8 cellular contexts compared by ENCODE assay signal in the genomic region with DNA sequence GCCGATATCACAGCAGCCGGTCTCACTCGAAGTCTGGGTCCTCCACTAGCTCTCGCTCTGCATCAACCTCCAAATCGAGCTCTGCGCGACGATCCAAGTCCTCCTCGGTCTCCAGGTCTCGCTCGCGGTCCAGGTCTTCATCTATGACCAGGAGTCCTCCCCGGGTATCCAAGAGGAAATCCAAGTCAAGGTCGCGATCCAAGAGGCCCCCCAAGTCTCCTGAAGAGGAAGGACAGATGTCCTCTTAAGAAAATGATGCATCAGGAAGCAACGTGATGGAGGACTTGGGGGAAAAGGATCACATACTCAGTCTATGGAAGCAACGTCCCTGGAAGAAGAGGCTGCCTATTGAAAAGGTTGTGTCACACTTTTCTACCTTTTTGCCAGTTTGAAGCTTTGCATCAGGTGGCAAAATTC. TPM values are rescaled to one million over a fixed set of nuclear protein-coding genes. Genes with fewer than 3 reads are reported as not detected.
DNase-seq lines count a peak whose midpoint lies in the region; ATAC-seq and TF ChIP-seq lines count a peak whose summit lies in the region.

No MANE protein-coding gene starts in this region.

- H3K4me3 ChIP-seq in cardiac muscle cell (peak overlapping the region; percentile 70), psoas muscle (peak overlapping the region; percentile 84)

- DNase-seq in activated T-helper 1 cell treated with anti-CD3 and anti-CD28 coated beads, Interleukin-12 subunit alpha, Interleukin-12 subunit beta, Interleukin-2, Interleukin-4 antibody, amounts not matched to agents 30 ng/mL and 10 ng/mL and 1 ng/mL, durations not matched to agents 14 hours and 24 hours and 36 hours (ENCODE audit: low spot score), result peak; percentile 40
- DNase-seq in cardiac muscle cell (ENCODE audit: low read depth in 1 of 2, low spot score in 1 of 2) (no peak), psoas muscle (no peak), dermis blood vessel endothelial cell (no peak), DMS53 treated with DMSO at 0.1 percent for 48 hours (lab: John Stamatoyannopoulos, UW; ENCODE audit: unreplicated experiment) (no peak), EL (no peak)

- H3K4me1 ChIP-seq in cardiac muscle cell (ENCODE audit: low read depth), result peaks cover 13% of the 10 kb centered on the region
- peaks cover 12% of the 10 kb centered on the region for H3K4me1 ChIP-seq in psoas muscle

- H3K9me3 ChIP-seq in cardiac muscle cell (ENCODE audit: low read depth), result no peaks in the 10 kb centered on the region
- H3K9me3 ChIP-seq in psoas muscle, result no peaks in the 10 kb centered on the region

- H3K36me3 Mint-ChIP-seq in activated T-helper 1 cell treated with anti-CD3 and anti-CD28 coated beads, Interleukin-12 subunit alpha, Interleukin-12 subunit beta, Interleukin-2, Interleukin-4 antibody, amounts not matched to agents 30 ng/mL and 10 ng/mL and 1 ng/mL, durations not matched to agents 14 hours and 24 hours and 36 hours (ENCODE audit: low read depth), result peaks cover 19% of the 10 kb centered on the region

- intact Hi-C loops in activated T-helper 1 cell treated with anti-CD3 and anti-CD28 coated beads, Interleukin-12 subunit alpha, Interleukin-12 subunit beta, Interleukin-2, Interleukin-4 antibody, amounts not matched to agents 30 ng/mL and 10 ng/mL and 1 ng/mL, durations not matched to agents 14 hours and 24 hours and 36 hours (cut with micrococcal nuclease), result loop anchor here (1.0 to 10.0 kb wide), 13 partner anchors 16 to 1327 kb away; partner anchors contain the start of genes ANKRD49, C11orf54, CCDC82 and CWC15
- intact Hi-C loops in psoas muscle (cut with DNase I), result loop anchor here (1.0 to 10.0 kb wide), 8 partner anchors 83 to 697 kb away; partner anchors contain the start of genes CWC15 (in 2 of the 2), KDM4D (in 2 of the 2) and SESN3 (in 1 of the 2)

- TF ChIP-seq CTCF in C4-2B (conservative IDR thresholded peaks at IDR 0.05) (no peak), cardiac muscle cell (IDR thresholded peaks at IDR 0.05; ENCODE audit: low read depth, low read length) (no peak), psoas muscle (IDR thresholded peaks at IDR 0.05) (no peak)

- H3K27ac Mint-ChIP-seq in activated T-helper 1 cell treated with anti-CD3 and anti-CD28 coated beads, Interleukin-12 subunit alpha, Interleukin-12 subunit beta, Interleukin-2, Interleukin-4 antibody, amounts not matched to agents 30 ng/mL and 10 ng/mL and 1 ng/mL, durations not matched to agents 14 hours and 24 hours and 36 hours, result peak overlapping the region; percentile 96

- H3K27ac ChIP-seq in C4-2B (peak overlapping the region; percentile 88), cardiac muscle cell (peak overlapping the region; percentile 90), psoas muscle (peak overlapping the region; percentile 93)

- 0 to 1% (median 0%) methylated on average over 17 of the region's 17 CpGs for WGBS in psoas muscle, 3 donors

- H3K4me3 Mint-ChIP-seq in activated T-helper 1 cell treated with anti-CD3 and anti-CD28 coated beads, Interleukin-12 subunit alpha, Interleukin-12 subunit beta, Interleukin-2, Interleukin-4 antibody, amounts not matched to agents 30 ng/mL and 10 ng/mL and 1 ng/mL, durations not matched to agents 14 hours and 24 hours and 36 hours, result peak overlapping the region; percentile 95

- H3K27me3 Mint-ChIP-seq in activated T-helper 1 cell treated with anti-CD3 and anti-CD28 coated beads, Interleukin-12 subunit alpha, Interleukin-12 subunit beta, Interleukin-2, Interleukin-4 antibody, amounts not matched to agents 30 ng/mL and 10 ng/mL and 1 ng/mL, durations not matched to agents 14 hours and 24 hours and 36 hours (ENCODE audit: insufficient read depth), result peaks cover 17% of the 10 kb centered on the region

- H3K4me1 Mint-ChIP-seq in activated T-helper 1 cell treated with anti-CD3 and anti-CD28 coated beads, Interleukin-12 subunit alpha, Interleukin-12 subunit beta, Interleukin-2, Interleukin-4 antibody, amounts not matched to agents 30 ng/mL and 10 ng/mL and 1 ng/mL, durations not matched to agents 14 hours and 24 hours and 36 hours (ENCODE audit: low read depth), result peaks cover 32% of the 10 kb centered on the region

- no peaks in the 10 kb centered on the region for H3K9me3 Mint-ChIP-seq in activated T-helper 1 cell treated with anti-CD3 and anti-CD28 coated beads, Interleukin-12 subunit alpha, Interleukin-12 subunit beta, Interleukin-2, Interleukin-4 antibody, amounts not matched to agents 30 ng/mL and 10 ng/mL and 1 ng/mL, durations not matched to agents 14 hours and 24 hours and 36 hours

- ATAC-seq in HG03025 (IDR thresholded peaks at IDR 0.05; ENCODE audit: low FRiP score, unreplicated experiment) (peak; percentile 24), psoas muscle (peak in 2 of 4 donors; percentile 4 to 19)

- H3K27me3 ChIP-seq in cardiac muscle cell (no peaks in the 10 kb centered on the region), psoas muscle (ENCODE audit: insufficient read depth in 3 of 3, low read length in 2 of 3) (no peaks in the 10 kb centered on the region)

- H3K36me3 ChIP-seq in cardiac muscle cell (no peaks in the 10 kb centered on the region), psoas muscle (ENCODE audit: insufficient read depth in 1 of 2, low read depth in 1 of 2) (no peaks in the 10 kb centered on the region)

RNA-seq across cellular contexts. Expression of gene SRSF8, which starts 1.1 kb away (rescaled TPM):
- 53.1 and 58.2 TPM in 2 replicates for total RNA-seq in activated T-helper 1 cell treated with anti-CD3 and anti-CD28 coated beads, Interleukin-12 subunit alpha, Interleukin-12 subunit beta, Interleukin-2, Interleukin-4 antibody, amounts not matched to agents 30 ng/mL and 10 ng/mL and 1 ng/mL, durations not matched to agents 14 hours and 24 hours and 36 hours
- total RNA-seq in cardiac muscle cell (19.0 and 19.3 TPM in 2 replicates), psoas muscle (10 to 100 TPM; 26.6 to 35.3 (median 29.7) TPM), dermis blood vessel endothelial cell (17.9 and 27.0 TPM in 2 replicates)
- polyA plus RNA-seq in cardiac muscle cell (40.1 and 43.0 TPM in 2 replicates), psoas muscle (10 to 100 TPM; 17.7 to 24.8 (median 21.7) TPM)

RNA-seq across cellular contexts. Expression of gene KDM4F, which starts 18.6 kb away (rescaled TPM):
- total RNA-seq in activated T-helper 1 cell treated with anti-CD3 and anti-CD28 coated beads, Interleukin-12 subunit alpha, Interleukin-12 subunit beta, Interleukin-2, Interleukin-4 antibody, amounts not matched to agents 30 ng/mL and 10 ng/mL and 1 ng/mL, durations not matched to agents 14 hours and 24 hours and 36 hours, result not detected in 2 replicates
- not detected in 2 replicates for total RNA-seq in cardiac muscle cell
- polyA plus RNA-seq in cardiac muscle cell, result not detected in 2 replicates
- not detected for total RNA-seq in psoas muscle
- not detected for polyA plus RNA-seq in psoas muscle
- not detected in 2 replicates for total RNA-seq in dermis blood vessel endothelial cell

RNA-seq across cellular contexts. Expression of gene ENDOD1, which starts 21.8 kb away (rescaled TPM):
- total RNA-seq in activated T-helper 1 cell treated with anti-CD3 and anti-CD28 coated beads, Interleukin-12 subunit alpha, Interleukin-12 subunit beta, Interleukin-2, Interleukin-4 antibody, amounts not matched to agents 30 ng/mL and 10 ng/mL and 1 ng/mL, durations not matched to agents 14 hours and 24 hours and 36 hours, result 33.8 and 34.3 TPM in 2 replicates
- 2.0 and 3.3 TPM in 2 replicates for total RNA-seq in cardiac muscle cell
- polyA plus RNA-seq in cardiac muscle cell, result 2.0 and 2.8 TPM in 2 replicates
- total RNA-seq in psoas muscle, result 10 to 100 TPM; 29.0 to 55.3 (median 41.3) TPM
- 10 to 100 TPM in 2 of 3 donors, 1 to 10 TPM in 1; 9.8 to 22.5 (median 20.1) TPM for polyA plus RNA-seq in psoas muscle
- total RNA-seq in dermis blood vessel endothelial cell, result 61.1 and 74.7 TPM in 2 replicates

RNA-seq across cellular contexts. Expression of gene KDM4E, which starts 42.8 kb away (rescaled TPM):
- not detected in 2 replicates for total RNA-seq in activated T-helper 1 cell treated with anti-CD3 and anti-CD28 coated beads, Interleukin-12 subunit alpha, Interleukin-12 subunit beta, Interleukin-2, Interleukin-4 antibody, amounts not matched to agents 30 ng/mL and 10 ng/mL and 1 ng/mL, durations not matched to agents 14 hours and 24 hours and 36 hours
- total RNA-seq in cardiac muscle cell (not detected in 2 replicates), psoas muscle (not detected), dermis blood vessel endothelial cell (not detected in 2 replicates)
- polyA plus RNA-seq in cardiac muscle cell (not detected in 2 replicates), psoas muscle (not detected)
